In genomic region chr19:41328157-41328817, GRCh38 we compare ENCODE assay signal across 9 cellular contexts. TPM values are rescaled to one million over a fixed set of nuclear protein-coding genes. Genes with fewer than 3 reads are reported as not detected.
DNase-seq lines count a peak whose midpoint lies in the region; ATAC-seq, FAIRE-seq and TF ChIP-seq lines count a peak whose summit lies in the region.
"Had no signal": no experiment of that assay in that cellular context is flagged by ENCODE, and none has a peak within 500 bp of the region (broad histone marks: within the 10 kb centered on the region; RNA-seq: fewer than 3 reads in every experiment).

No MANE protein-coding gene starts in this region.

- peak; percentile 70 for DNase-seq in NOMO-1 treated with DMSO at 0.1 percent for 48 hours (lab: John Stamatoyannopoulos, UW; ENCODE audit: unreplicated experiment)
- DNase-seq in NOMO-1 treated with dmso at 0.1 percent for 144 hours (lab: John Stamatoyannopoulos, UW; ENCODE audit: unreplicated experiment), result no peak
- no peak for DNase-seq in astrocyte (ENCODE audit: low read depth)
- DNase-seq in myocyte (ENCODE audit: low read depth), result peak; percentile 51
- no peak for DNase-seq in RKO (ENCODE audit: low spot score)
- DNase-seq in GF-D8 (lab: John Stamatoyannopoulos, UW), result no peak

- H3K4me3 Mint-ChIP-seq in astrocyte (ENCODE audit: unreplicated experiment), result peak overlapping the region; percentile 23

- no peaks in the 10 kb centered on the region for H3K9me3 ChIP-seq in astrocyte (ENCODE audit: insufficient read depth, low read depth, low read length)

- no peak for TF ChIP-seq CTCF in astrocyte (IDR thresholded peaks at IDR 0.05; ENCODE audit: insufficient read depth, low read depth, low read length)

- peak overlapping the region; percentile 78 for H3K4me2 ChIP-seq in astrocyte (ENCODE audit: low read length)

- peak overlapping the region; percentile 70 for H3K27ac Mint-ChIP-seq in astrocyte (ENCODE audit: unreplicated experiment)

- no peaks in the 10 kb centered on the region for H3K27me3 Mint-ChIP-seq in astrocyte (ENCODE audit: low read depth, unreplicated experiment)

- peaks cover 39% of the 10 kb centered on the region for H3K4me1 Mint-ChIP-seq in astrocyte (ENCODE audit: low read depth, unreplicated experiment)

- peaks cover 57% of the 10 kb centered on the region for H3K4me1 ChIP-seq in astrocyte (ENCODE audit: insufficient read depth, low read length)

- no peak for FAIRE-seq in astrocyte (lab: Jason Lieb, UNC)
- FAIRE-seq: TTC549 had no signal

- H3K36me3 Mint-ChIP-seq in astrocyte (ENCODE audit: low read depth, unreplicated experiment), result peaks cover 22% of the 10 kb centered on the region

- H4K20me1 ChIP-seq in astrocyte (ENCODE audit: insufficient read depth, low read length), result peaks cover 15% of the 10 kb centered on the region

- H3K27me3 ChIP-seq in astrocyte (ENCODE audit: insufficient read depth, low read length), result no peaks in the 10 kb centered on the region

- peak overlapping the region; percentile 95 for H3K9ac ChIP-seq in astrocyte (ENCODE audit: low read length)

- H3K79me2 ChIP-seq in astrocyte (ENCODE audit: insufficient read depth, low read length), result peaks cover 10% of the 10 kb centered on the region

- no peaks in the 10 kb centered on the region for H3K9me3 Mint-ChIP-seq in astrocyte (ENCODE audit: unreplicated experiment)

- peak overlapping the region; percentile 100 for H3K27ac ChIP-seq in astrocyte (ENCODE audit: low read depth, low read length)

- H3K4me3 ChIP-seq in astrocyte (ENCODE audit: insufficient read depth, low read depth, low read length), result no peak overlapping the region

- H2AFZ ChIP-seq in astrocyte (ENCODE audit: low read depth, low read length), result no peak overlapping the region

- ATAC-seq in HG03457 (IDR thresholded peaks at IDR 0.05; ENCODE audit: unreplicated experiment), result peak; percentile 4
- ATAC-seq in HG02798 (IDR thresholded peaks at IDR 0.05; ENCODE audit: poor library complexity, unreplicated experiment), result no peak

- peaks cover 18% of the 10 kb centered on the region for H3K36me3 ChIP-seq in astrocyte (ENCODE audit: insufficient read depth, low read length)

RNA-seq across cellular contexts. Expression of gene CCDC97, which starts 18.3 kb away (rescaled TPM):
- total RNA-seq in astrocyte, result 15.2 and 18.1 TPM in 2 replicates
- total RNA-seq in myocyte, result 16.0 and 17.4 TPM in 2 replicates
- 19.4 TPM for polyA plus RNA-seq in myocyte (2012)

RNA-seq across cellular contexts. Expression of gene TGFB1, which starts 25.4 kb away (rescaled TPM):
- total RNA-seq in astrocyte (155 and 199 TPM in 2 replicates), myocyte (12.3 and 17.1 TPM in 2 replicates)
- 84.2 TPM for polyA plus RNA-seq in myocyte (2012)

RNA-seq across cellular contexts. Expression of gene B9D2, which starts 35.7 kb away (rescaled TPM):
- total RNA-seq in astrocyte (5.5 and 5.9 TPM in 2 replicates), myocyte (3.5 and 5.0 TPM in 2 replicates)
- polyA plus RNA-seq in myocyte (2012), result 6.6 TPM

RNA-seq across cellular contexts. Expression of gene TMEM91, which starts 48.0 kb away (rescaled TPM):
- total RNA-seq in astrocyte (7.4 and 8.9 TPM in 2 replicates), myocyte (0.59 and 1.7 TPM in 2 replicates)
- polyA plus RNA-seq in myocyte (2012), result 5.8 TPM

Comparison
In these comparisons a context has a peak if more than half of its experiments do, and no peak if none do; other contexts are left out.
1. DNase-seq: peak in NOMO-1 treated with DMSO at 0.1 percent for 48 hours (single experiment) and myocyte (single experiment); none in NOMO-1 treated with dmso at 0.1 percent for 144 hours (single experiment), astrocyte (single experiment), RKO (single experiment) and GF-D8 (single experiment).